ENCODE assay signal across 8 cellular contexts in the genomic region with DNA sequence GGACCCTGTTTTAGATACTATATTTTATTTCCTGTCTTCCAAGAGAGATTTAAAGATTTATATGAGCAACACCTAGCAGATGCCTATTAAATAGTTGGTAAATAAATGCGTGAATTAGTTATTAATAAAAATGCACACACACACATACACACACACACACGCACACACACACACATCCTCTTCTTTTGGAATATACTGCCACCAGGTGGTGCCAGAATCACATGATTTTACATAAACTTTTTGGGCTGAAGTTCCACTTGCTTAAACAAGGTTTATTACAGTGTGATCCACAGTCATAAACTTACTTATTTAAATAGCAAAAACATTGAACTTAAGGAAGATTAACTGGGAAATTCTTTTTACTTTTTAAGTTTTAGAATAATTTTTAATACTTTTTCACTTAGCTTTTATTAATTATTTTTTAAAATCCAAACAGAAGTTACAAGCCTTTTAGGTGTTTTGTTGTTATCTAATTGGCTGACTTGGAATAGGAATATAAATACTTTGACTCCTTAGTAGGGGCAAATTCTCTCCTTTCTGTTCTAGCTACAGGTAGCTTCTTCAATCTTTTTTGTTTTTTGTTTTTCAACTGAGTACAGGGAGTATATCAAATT. TPM values are rescaled to one million over a fixed set of nuclear protein-coding genes. Genes with fewer than 3 reads are reported as not detected.
DNase-seq lines count a peak whose midpoint lies in the region; ATAC-seq, FAIRE-seq and TF ChIP-seq lines count a peak whose summit lies in the region.

No MANE protein-coding gene starts in this region.

- peak; percentile 5 for DNase-seq in NCI-H2029 (lab: John Stamatoyannopoulos, UW)
- no peak for DNase-seq in NCI-H2029 treated with DMSO at 0.1 percent for 48 hours (lab: John Stamatoyannopoulos, UW)
- peak; percentile 88 for DNase-seq in IMR-90
- DNase-seq in RCC 7860 (ENCODE audit: low spot score) = peak; percentile 26
- DNase-seq in GM12878 (ENCODE audit: low read depth, low spot score) = peak; percentile 34
- peak; percentile 34 for DNase-seq in kidney epithelial cell (ENCODE audit: low read depth)
- DNase-seq in stomach = peak; percentile 63

- SMC1A ChIA-PET in GM12878 (lab: Charles Lee; ENCODE audit: uncharacterized antibody, unreplicated experiment) = interaction anchor here (0.8 to 2.9 kb wide), 19 partner anchors 10 to 1007 kb away, joined by 3 to 26 read pairs (median 6); a partner anchor contains a TSS

- H3K9ac ChIP-seq in IMR-90 (ENCODE audit: low read depth, low read length) (no peak overlapping the region), GM12878 (ENCODE audit: control insufficient read depth, insufficient read depth, low read length) (no peak overlapping the region)

- H4K20me1 ChIP-seq in IMR-90 (ENCODE audit: insufficient read depth, low read length) = no peaks in the 10 kb centered on the region
- no peaks in the 10 kb centered on the region for H4K20me1 ChIP-seq in GM12878 (ENCODE audit: control insufficient read depth, insufficient read depth)

- CTCF ChIA-PET in IMR-90 (lab: Yijun Ruan, JAX) = interaction anchor here (0.6 to 1.2 kb wide), 4 partner anchors 9 to 1007 kb away, joined by 3 to 4 read pairs (median 4); no protein-coding TSS in a partner anchor
- CTCF ChIA-PET in GM12878 (lab: Yijun Ruan, JAX) = interaction anchor here (0.6 to 4.8 kb wide), 30 partner anchors 8 to 1314 kb away, joined by 3 to 29 read pairs (median 4); a partner anchor contains a TSS

- no CpG with 5 or more reads among the region's 2 CpGs for WGBS in IMR-90 (ENCODE audit: extremely low coverage in 2 of 2, insufficient read length in 1 of 2), 2 experiments
- WGBS in GM12878 (ENCODE audit: insufficient coverage, insufficient replicate concordance, low lambda C conversion rate, missing lambda C conversion rate) = 0% methylated on average over 2 of the region's 2 CpGs
- 7 to 14% (median 12%) methylated on average over 2 of the region's 2 CpGs for WGBS in stomach, 5 donors

- H3K27me3 ChIP-seq in IMR-90 (ENCODE audit: control insufficient read depth, insufficient read depth, low read length) (no peaks in the 10 kb centered on the region), GM12878 (replicated peaks in 1 of 2; ENCODE audit: control insufficient read depth in 2 of 2, insufficient read depth in 2 of 2, low read length in 1 of 2) (no peaks in the 10 kb centered on the region), kidney epithelial cell (ENCODE audit: control insufficient read depth, insufficient read depth, low read length) (no peaks in the 10 kb centered on the region), stomach (no peaks in the 10 kb centered on the region)

- H2AFZ ChIP-seq in IMR-90 (replicated peaks; ENCODE audit: low read length, poor library complexity) = no peak overlapping the region
- no peak overlapping the region for H2AFZ ChIP-seq in GM12878 (ENCODE audit: control insufficient read depth, low read depth, low read length)

- POLR2A ChIA-PET in IMR-90 (lab: Charles Lee; ENCODE audit: unreplicated experiment) (no interaction called here), GM12878 (lab: Charles Lee) (no interaction called here)

- H3K79me2 ChIP-seq in GM12878 (ENCODE audit: control insufficient read depth, insufficient read depth, low read length) = no peaks in the 10 kb centered on the region

- H4K8ac ChIP-seq in IMR-90 (ENCODE audit: low read depth in 2 of 2, low read length in 2 of 2) = no peak overlapping the region

- H3K36me3 Mint-ChIP-seq in activated T-helper 17 cell treated with anti-CD3 and anti-CD28 coated beads, Interleukin-2, amount 50 U/mL, for 72 hours (ENCODE audit: low read depth) = peaks cover 6% of the 10 kb centered on the region

- H2BK20ac ChIP-seq in IMR-90 (ENCODE audit: low read depth, low read length) = no peak overlapping the region

- TF ChIP-seq POLR2A in IMR-90 (IDR thresholded peaks at IDR 0.05; ENCODE audit: low read depth, low read length) (no peak), GM12878 (IDR thresholded peaks at IDR 0.05; ENCODE audit: low read depth, low read length) (no peak), stomach (IDR thresholded peaks at IDR 0.05) (no peak)

- TF ChIP-seq EP300 in GM12878 (IDR thresholded peaks at IDR 0.05; ENCODE audit: borderline replicate concordance in 1 of 2, control insufficient read depth in 1 of 2, low read depth in 2 of 2, low read length in 2 of 2) = no peak
- TF ChIP-seq EP300 in stomach (IDR thresholded peaks at IDR 0.05) = no peak

- TF ChIP-seq CTCF in IMR-90 (conservative IDR thresholded peaks at IDR 0.05; ENCODE audit: low read depth, low read length) (peak; percentile 80), GM12878 (IDR thresholded peaks at IDR 0.05 in 2 of 3, conservative IDR thresholded peaks at IDR 0.05 in 1 of 3; ENCODE audit: control insufficient read depth in 2 of 3, extremely low read depth in 1 of 3, insufficient read depth in 1 of 3, low read depth in 3 of 3, low read length in 3 of 3) (peak; percentile 55 to 79 (median 65); a peak in 5 of 6 replicates), kidney epithelial cell (IDR thresholded peaks at IDR 0.05; ENCODE audit: insufficient read depth, low read length, poor library complexity, severe bottlenecking) (peak; percentile 65), stomach (IDR thresholded peaks at IDR 0.05) (peak in 5 of 7 experiments; percentile 32 to 83 (median 60))

- ATAC-seq in IMR-90 (ENCODE audit: low read depth) (peak; percentile 86), GM12878 (peak; percentile 76)
- no peak for ATAC-seq in activated T-helper 17 cell treated with anti-CD3 and anti-CD28 coated beads, Interleukin-2, amount 50 U/mL, for 72 hours (replicated peaks)

- H3K4me1 ChIP-seq in IMR-90 (ENCODE audit: control insufficient read depth, insufficient read depth, low read length) = no peaks in the 10 kb centered on the region
- H3K4me1 ChIP-seq in GM12878 (ENCODE audit: control insufficient read depth, insufficient read depth, low read length) = no peaks in the 10 kb centered on the region
- peaks cover 0 to 14% (median 0%) of the 10 kb centered on the region in 4 donors for H3K4me1 ChIP-seq in stomach

- RAD21 ChIA-PET in GM12878 (lab: Charles Lee; ENCODE audit: unreplicated experiment) = interaction anchor here (0.9 to 2.5 kb wide), 10 partner anchors 39 to 980 kb away, joined by 3 to 12 read pairs (median 5); no protein-coding TSS in a partner anchor

- H2BK15ac ChIP-seq in IMR-90 (ENCODE audit: low read depth, low read length) = no peak overlapping the region

- no peak overlapping the region for H4K91ac ChIP-seq in IMR-90 (ENCODE audit: insufficient read depth, low read depth, low read length)

- H2BK5ac ChIP-seq in IMR-90 (ENCODE audit: low read depth, low read length, poor library complexity, severe bottlenecking) = no peak overlapping the region

- intact Hi-C loops in IMR-90 (cut with micrococcal nuclease) (loop anchor here (1.0 to 5.0 kb wide), 3 partner anchors 80 to 1007 kb away; no protein-coding TSS in a partner anchor), GM12878 (cut with micrococcal nuclease; ENCODE audit: unreplicated experiment) (loop anchor here (5.0 to 10.0 kb wide), 3 partner anchors 95 to 1008 kb away; no protein-coding TSS in a partner anchor), stomach (cut with DNase I; ENCODE audit: low total_unique reads) (no loop called here)

- H3K4me3 Mint-ChIP-seq in activated T-helper 17 cell treated with anti-CD3 and anti-CD28 coated beads, Interleukin-2, amount 50 U/mL, for 72 hours = no peak overlapping the region

- H2AK9ac ChIP-seq in IMR-90 (replicated peaks; ENCODE audit: low read depth, low read length, poor library complexity) = no peak overlapping the region

- in situ Hi-C loops in IMR-90 (cut with MboI; ENCODE audit: low sequenced_read_pairs) (loop anchor here (5.0 kb wide), 1 partner anchor 980 kb away; no protein-coding TSS in a partner anchor), GM12878 (cut with MboI) (loop anchor here (5.0 kb wide), 1 partner anchor 985 kb away; no protein-coding TSS in a partner anchor)

- dilution Hi-C loops in IMR-90 (cut with HindIII; ENCODE audit: low sequenced_read_pairs, unreplicated experiment) = no loop called here

- H3K27ac ChIP-seq in IMR-90 (ENCODE audit: insufficient read depth, low read length) (no peak overlapping the region), GM12878 (ENCODE audit: control insufficient read depth, insufficient read depth) (no peak overlapping the region), stomach (no peak overlapping the region)

- H3K9me3 Mint-ChIP-seq in activated T-helper 17 cell treated with anti-CD3 and anti-CD28 coated beads, Interleukin-2, amount 50 U/mL, for 72 hours = no peaks in the 10 kb centered on the region

- H3K56ac ChIP-seq in IMR-90 (ENCODE audit: extremely low read depth, insufficient read depth, low read length) = no peak overlapping the region

- H2AK5ac ChIP-seq in IMR-90 (ENCODE audit: low read depth, low read length) = no peak overlapping the region

- H2BK120ac ChIP-seq in IMR-90 (ENCODE audit: low read depth, low read length) = no peak overlapping the region

- no peak overlapping the region for H3K4ac ChIP-seq in IMR-90 (ENCODE audit: low read depth, low read length)

- no peaks in the 10 kb centered on the region for H3K36me3 ChIP-seq in IMR-90 (ENCODE audit: control insufficient read depth, insufficient read depth, low read length)
- no peaks in the 10 kb centered on the region for H3K36me3 ChIP-seq in GM12878 (ENCODE audit: control insufficient read depth in 2 of 2, insufficient read depth in 2 of 2, low read length in 1 of 2)
- H3K36me3 ChIP-seq in kidney epithelial cell (ENCODE audit: control insufficient read depth, insufficient read depth, low read length) = no peaks in the 10 kb centered on the region
- no peaks in the 10 kb centered on the region for H3K36me3 ChIP-seq in stomach

- peak; percentile 78 for TF ChIP-seq RAD21 in IMR-90 (IDR thresholded peaks at IDR 0.05; ENCODE audit: low read length)
- peak; percentile 85 for TF ChIP-seq RAD21 in GM12878 (IDR thresholded peaks at IDR 0.05; ENCODE audit: insufficient read depth, low read depth, low read length)

- H3K4me2 ChIP-seq in IMR-90 (ENCODE audit: low read depth, low read length) (no peak overlapping the region), GM12878 (ENCODE audit: control insufficient read depth, insufficient read depth) (no peak overlapping the region)

- H3K79me1 ChIP-seq in IMR-90 (ENCODE audit: low read depth in 1 of 2, low read length in 2 of 2) = no peaks in the 10 kb centered on the region

- H3K27ac Mint-ChIP-seq in activated T-helper 17 cell treated with anti-CD3 and anti-CD28 coated beads, Interleukin-2, amount 50 U/mL, for 72 hours = no peak overlapping the region

- BruUV-seq in IMR-90 (replicated peaks; lab: Mats Ljungman, UMichigan) (no TSS peak), GM12878 (replicated peaks; lab: Mats Ljungman, UMichigan) (no TSS peak)

- FAIRE-seq in RCC 7860 (lab: Jason Lieb, UNC) (peak; percentile 71), GM12878 (lab: Jason Lieb, UNC) (peak; percentile 90)

- H4K5ac ChIP-seq in IMR-90 (ENCODE audit: low read depth, low read length) = no peak overlapping the region

- no peak overlapping the region for H3K18ac ChIP-seq in IMR-90 (ENCODE audit: low read depth, low read length)

- no peaks in the 10 kb centered on the region for H3K9me1 ChIP-seq in IMR-90 (ENCODE audit: insufficient read depth, low read length)

- no peak overlapping the region for H3K4me3 ChIP-seq in IMR-90 (ENCODE audit: insufficient read depth, low read depth, low read length)
- no peak overlapping the region for H3K4me3 ChIP-seq in GM12878
- H3K4me3 ChIP-seq in kidney epithelial cell (ENCODE audit: low read depth, low read length) = no peak overlapping the region
- H3K4me3 ChIP-seq in stomach = no peak overlapping the region

- no peak overlapping the region for H3K23ac ChIP-seq in IMR-90 (ENCODE audit: low read depth, low read length)

- no peaks in the 10 kb centered on the region for H3K27me3 Mint-ChIP-seq in activated T-helper 17 cell treated with anti-CD3 and anti-CD28 coated beads, Interleukin-2, amount 50 U/mL, for 72 hours

- H3K9me3 ChIP-seq in IMR-90 (ENCODE audit: control insufficient read depth, insufficient read depth, low read length) = no peaks in the 10 kb centered on the region
- H3K9me3 ChIP-seq in GM12878 (replicated peaks; ENCODE audit: control insufficient read depth, insufficient read depth, low read length) = no peaks in the 10 kb centered on the region
- H3K9me3 ChIP-seq in stomach = no peaks in the 10 kb centered on the region

- no peaks in the 10 kb centered on the region for H3K4me1 Mint-ChIP-seq in activated T-helper 17 cell treated with anti-CD3 and anti-CD28 coated beads, Interleukin-2, amount 50 U/mL, for 72 hours

- no peak overlapping the region for H3K14ac ChIP-seq in IMR-90 (replicated peaks; ENCODE audit: low read depth, low read length)

RNA-seq across cellular contexts. Expression of a gene that starts 17.5 kb away (rescaled TPM):
- 12.2 and 18.8 TPM in 2 replicates for total RNA-seq in IMR-90 (2012; rRNA removed)
- polyA plus RNA-seq in IMR-90 (2012; rRNA removed) = 4.9 and 5.1 TPM in 2 replicates
- 1.6 and 4.9 TPM in 2 replicates for polyA plus RNA-seq in IMR-90 (2012; cell fraction: cytosol; rRNA removed)
- polyA plus RNA-seq in IMR-90 (2012; cell fraction: nucleus; rRNA removed; ENCODE audit: low replicate concordance) = 0.51 and 3.1 TPM in 2 replicates
- 510 and 519 TPM in 2 replicates for total RNA-seq in GM12878 (2013; cell fraction: nucleolus; rRNA removed)
- 18.2 and 27.0 TPM in 2 replicates for total RNA-seq in GM12878 (2014; rRNA removed)
- 23.3 and 23.4 TPM in 2 replicates for total RNA-seq in GM12878 (2014; rRNA removed; fragmentation: Illumina TruSeq; extraction: Trizol)
- 17.3 and 25.2 TPM in 2 replicates for total RNA-seq in GM12878 (2021)
- 15.2 TPM for polyA plus RNA-seq in GM12878 (2011; ENCODE audit: low read depth)
- 26.8 and 37.6 TPM in 2 replicates for polyA plus RNA-seq in GM12878 (2011; rRNA removed)
- 11.8 and 20.1 TPM in 2 replicates for polyA plus RNA-seq in GM12878 (2011; cell fraction: cytosol; rRNA removed)
- 18.6 and 26.0 TPM in 2 replicates for polyA plus RNA-seq in GM12878 (2011; cell fraction: nucleus; rRNA removed)
- polyA plus RNA-seq in GM12878 (2012) = 12.2 and 12.4 TPM in 2 replicates
- 13.7 and 18.8 TPM in 2 replicates for polyA plus RNA-seq in GM12878 (2014; fragmentation: Illumina TruSeq; extraction: Trizol)
- polyA plus RNA-seq in GM12878 (2014; fragmentation: Nextera tagmentation; extraction: Ambion mirVana) = 10 to 100 TPM; 16.3 to 19.3 TPM
- polyA plus RNA-seq in GM12878 (2014; rRNA removed) = 9.4 and 9.8 TPM in 2 replicates
- 10 to 100 TPM; 26.0 to 26.7 TPM for polyA plus RNA-seq in GM12878 (2016; fragmentation: Nextera tagmentation; extraction: Ambion mirVana)
- 78.6 and 83.3 TPM in 2 replicates for polyA minus RNA-seq in GM12878 (2011; rRNA and poly(A)+ RNA removed)
- 7.1 and 7.7 TPM in 2 replicates for polyA minus RNA-seq in GM12878 (2011; cell fraction: cytosol; rRNA and poly(A)+ RNA removed)
- polyA minus RNA-seq in GM12878 (2011; cell fraction: nucleus; rRNA and poly(A)+ RNA removed) = 117 and 123 TPM in 2 replicates
- total RNA-seq in kidney epithelial cell = 7.6 and 9.5 TPM in 2 replicates
- 10 to 100 TPM; 12.1 to 30.7 (median 19.3) TPM for total RNA-seq in stomach
- polyA plus RNA-seq in stomach = 1 to 10 TPM; 1.8 to 4.6 (median 3.8) TPM
- total RNA-seq in activated T-helper 17 cell treated with anti-CD3 and anti-CD28 coated beads, Interleukin-2, amount 50 U/mL, for 72 hours = 10 to 100 TPM; 37.0 to 49.7 TPM

RNA-seq across cellular contexts. Expression of a gene that starts 20.7 kb away (rescaled TPM):
- 10.3 and 11.1 TPM in 2 replicates for total RNA-seq in IMR-90 (2012; rRNA removed)
- 6.0 and 6.6 TPM in 2 replicates for polyA plus RNA-seq in IMR-90 (2012; rRNA removed)
- polyA plus RNA-seq in IMR-90 (2012; cell fraction: cytosol; rRNA removed) = 2.8 and 3.2 TPM in 2 replicates
- 10.0 and 16.7 TPM in 2 replicates for polyA plus RNA-seq in IMR-90 (2012; cell fraction: nucleus; rRNA removed; ENCODE audit: low replicate concordance)
- 114 and 119 TPM in 2 replicates for total RNA-seq in GM12878 (2013; cell fraction: nucleolus; rRNA removed)
- 12.5 and 16.4 TPM in 2 replicates for total RNA-seq in GM12878 (2014; rRNA removed)
- total RNA-seq in GM12878 (2014; rRNA removed; fragmentation: Illumina TruSeq; extraction: Trizol) = 12.4 and 12.6 TPM in 2 replicates
- total RNA-seq in GM12878 (2021) = 22.1 and 25.6 TPM in 2 replicates
- 26.7 TPM for polyA plus RNA-seq in GM12878 (2011; ENCODE audit: low read depth)
- 19.0 and 25.4 TPM in 2 replicates for polyA plus RNA-seq in GM12878 (2011; rRNA removed)
- 16.3 and 16.7 TPM in 2 replicates for polyA plus RNA-seq in GM12878 (2011; cell fraction: cytosol; rRNA removed)
- polyA plus RNA-seq in GM12878 (2011; cell fraction: nucleus; rRNA removed) = 47.5 and 48.7 TPM in 2 replicates
- polyA plus RNA-seq in GM12878 (2012) = 7.2 and 7.5 TPM in 2 replicates
- 11.6 and 15.1 TPM in 2 replicates for polyA plus RNA-seq in GM12878 (2014; fragmentation: Illumina TruSeq; extraction: Trizol)
- polyA plus RNA-seq in GM12878 (2014; fragmentation: Nextera tagmentation; extraction: Ambion mirVana) = 1 to 10 TPM in 1 of 2 experiments, under 1 TPM in 1; 1.00 to 1.2 TPM
- polyA plus RNA-seq in GM12878 (2014; rRNA removed) = 11.4 and 11.7 TPM in 2 replicates
- polyA plus RNA-seq in GM12878 (2016; fragmentation: Nextera tagmentation; extraction: Ambion mirVana) = 1 to 10 TPM; 7.8 to 8.2 TPM
- polyA minus RNA-seq in GM12878 (2011; rRNA and poly(A)+ RNA removed) = 55.7 and 60.6 TPM in 2 replicates
- polyA minus RNA-seq in GM12878 (2011; cell fraction: cytosol; rRNA and poly(A)+ RNA removed) = 11.6 and 13.6 TPM in 2 replicates
- 55.5 and 76.6 TPM in 2 replicates for polyA minus RNA-seq in GM12878 (2011; cell fraction: nucleus; rRNA and poly(A)+ RNA removed)
- 26.2 and 30.8 TPM in 2 replicates for total RNA-seq in kidney epithelial cell
- total RNA-seq in stomach = 100 to 1,000 TPM in 1 of 5 donors, 10 to 100 TPM in 4; 11.3 to 201 (median 34.1) TPM
- polyA plus RNA-seq in stomach = 1 to 10 TPM; 2.1 to 3.4 (median 2.9) TPM
- total RNA-seq in activated T-helper 17 cell treated with anti-CD3 and anti-CD28 coated beads, Interleukin-2, amount 50 U/mL, for 72 hours = 10 to 100 TPM; 17.0 to 19.6 TPM
